17 cellular contexts compared by ENCODE assay signal in the genomic region with DNA sequence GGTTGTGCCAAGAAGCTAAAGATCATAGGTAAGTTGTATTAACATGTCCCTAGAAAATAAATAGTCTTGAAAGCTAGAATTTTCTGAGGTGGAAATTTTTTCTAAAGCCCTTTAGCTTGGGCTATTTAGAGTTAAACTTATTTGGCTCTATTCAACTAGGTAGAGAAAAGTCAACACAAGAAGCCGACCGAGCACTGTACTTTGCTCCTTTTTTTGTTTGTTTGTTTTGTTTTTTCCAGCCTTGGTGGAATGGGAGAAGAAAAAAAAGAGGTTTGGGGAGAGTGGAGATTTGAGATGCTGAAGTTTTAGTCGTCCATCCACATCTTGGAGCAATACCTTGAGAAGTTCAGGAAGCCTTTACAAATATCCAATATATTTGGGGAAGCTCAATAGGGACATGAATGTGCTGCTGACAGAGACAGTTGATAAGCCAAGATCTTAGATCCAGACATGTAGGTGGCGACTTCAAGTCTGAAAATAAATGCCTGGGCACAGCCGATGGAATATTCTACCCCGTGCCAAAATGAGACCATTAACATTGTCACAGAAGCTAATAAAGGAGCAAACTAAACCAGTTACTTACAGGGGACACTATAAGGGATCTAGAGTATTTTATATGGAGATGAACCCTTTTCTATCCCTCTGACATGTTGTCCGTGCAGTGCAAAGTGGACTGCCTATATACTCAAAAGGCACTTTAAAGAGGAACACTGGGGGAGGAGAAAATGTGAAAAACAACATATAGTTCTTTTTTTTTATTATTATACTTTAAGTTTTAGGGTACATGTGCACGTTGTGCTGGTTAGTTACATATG.
"Had no signal": no experiment of that assay in that cellular context is flagged by ENCODE, and none has a peak within 500 bp of the region (broad histone marks: within the 10 kb centered on the region; RNA-seq: fewer than 3 reads in every experiment).

No MANE protein-coding gene starts in this region.

- DNase-seq: cortex of kidney; dorsolateral prefrontal cortex; effector CD8-positive, alpha-beta T cell; gastrocnemius medialis; heart right ventricle; hypothalamus; lower lobe of right lung; natural killer cell; spleen; stimulated activated CD4-positive, alpha-beta T cell treated with anti-CD3 and anti-CD28 coated beads, Interleukin-15, amount 100 ng/mL, for 24 hours; stimulated activated CD4-positive, alpha-beta T cell treated with anti-CD3 and anti-CD28 coated beads, Interleukin-1b, Interleukin-23, amount 100 ng/mL, for 48 hours; stimulated activated CD4-positive, alpha-beta T cell treated with anti-CD3 and anti-CD28 coated beads, Interleukin-4, amount 100 ng/mL, for 24 hours; tibial artery; upper lobe of left lung; uterus had no signal

- H3K4me3 ChIP-seq: gastrocnemius medialis, heart right ventricle, lower lobe of right lung, spleen, tibial artery, upper lobe of left lung, uterus had no signal

- ATAC-seq: gastrocnemius medialis; lower lobe of right lung; natural killer cell; sciatic nerve; stimulated activated memory B cell treated with anti-CD40 and anti-IgM and Interleukin-4, amounts not matched to agents 10 μg/mL and 1 μg/mL and 100 μg/mL, for 72 hours had no signal
